Comparison of ENCODE assay signal across 3 cellular contexts in genomic region chr3:96806336-96806735, GRCh38. TPM values are rescaled to one million over a fixed set of nuclear protein-coding genes. Genes with fewer than 3 reads are reported as not detected.
"Had no signal": no experiment of that assay in that cellular context is flagged by ENCODE, and none has a peak within 500 bp of the region (broad histone marks: within the 10 kb centered on the region; RNA-seq: fewer than 3 reads in every experiment).

No MANE protein-coding gene starts in this region.

- DNase-seq: GDM1, GF-D8 had no signal

- H3K4me3 ChIP-seq: GM12878 had no signal

RNA-seq across cellular contexts. Expression of gene EPHA6, which starts 8.1 kb away (rescaled TPM):
- total RNA-seq: GM12878 had no signal
